In the genomic region with DNA sequence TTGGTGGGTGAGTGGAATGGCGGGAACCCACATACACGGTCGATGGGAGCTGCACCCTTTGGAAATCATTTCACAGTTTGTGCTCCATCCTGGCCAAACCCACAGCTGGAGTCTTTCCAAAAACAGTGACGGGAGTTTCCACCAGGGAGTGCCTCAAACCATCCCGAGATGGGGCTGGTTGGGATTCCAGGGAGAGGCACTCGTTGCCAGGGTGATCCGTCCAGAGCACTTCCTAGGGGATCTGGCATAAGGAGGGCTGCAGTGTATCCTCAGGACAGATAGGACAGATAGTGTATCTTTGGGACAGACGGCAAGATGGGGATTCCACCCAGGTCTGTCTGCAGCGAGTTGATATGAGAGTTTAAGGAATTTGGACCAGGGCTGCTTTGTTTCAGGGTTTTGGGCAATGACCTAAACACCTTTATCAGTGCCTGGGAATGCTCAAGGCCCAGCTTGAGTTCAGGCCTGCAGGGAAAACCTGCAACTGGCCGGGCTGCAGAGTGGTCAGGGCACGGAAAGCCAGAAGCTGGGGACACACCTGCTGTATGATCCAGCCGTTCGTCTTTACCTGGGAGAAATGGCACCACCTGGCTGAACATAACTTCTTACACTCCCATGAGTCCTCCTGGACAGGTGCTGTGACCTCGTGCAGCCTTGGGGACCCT, we compare ENCODE assay signal across 2 cellular contexts.
TF ChIP-seq lines count a peak whose summit lies in the region.

No MANE protein-coding gene starts in this region.

TF ChIP-seq in SK-N-SH, 30 proteins besides CTCF, POLR2A, EP300 and RAD21 (continued from another document):
- TF ChIP-seq PBX3 (IDR thresholded peaks at IDR 0.05) (no peak), RCOR1 (IDR thresholded peaks at IDR 0.05; ENCODE audit: low read length) (no peak), TAF1 (IDR thresholded peaks at IDR 0.05; ENCODE audit: borderline replicate concordance, low read depth, low read length) (no peak), ELF1 (IDR thresholded peaks at IDR 0.05) (no peak)
TF ChIP-seq in SK-N-SH: peak in this region for 0.

TF ChIP-seq in SK-N-SH treated with all-trans-retinoic acid at 6 μM for 48 hours, 23 proteins besides CTCF, POLR2A, EP300 and RAD21 (continued from another document):
- no peak for TF ChIP-seq ZC3H10 (CRISPR knock-in tag; IDR thresholded peaks at IDR 0.05)
- TF ChIP-seq, protein P1, sequence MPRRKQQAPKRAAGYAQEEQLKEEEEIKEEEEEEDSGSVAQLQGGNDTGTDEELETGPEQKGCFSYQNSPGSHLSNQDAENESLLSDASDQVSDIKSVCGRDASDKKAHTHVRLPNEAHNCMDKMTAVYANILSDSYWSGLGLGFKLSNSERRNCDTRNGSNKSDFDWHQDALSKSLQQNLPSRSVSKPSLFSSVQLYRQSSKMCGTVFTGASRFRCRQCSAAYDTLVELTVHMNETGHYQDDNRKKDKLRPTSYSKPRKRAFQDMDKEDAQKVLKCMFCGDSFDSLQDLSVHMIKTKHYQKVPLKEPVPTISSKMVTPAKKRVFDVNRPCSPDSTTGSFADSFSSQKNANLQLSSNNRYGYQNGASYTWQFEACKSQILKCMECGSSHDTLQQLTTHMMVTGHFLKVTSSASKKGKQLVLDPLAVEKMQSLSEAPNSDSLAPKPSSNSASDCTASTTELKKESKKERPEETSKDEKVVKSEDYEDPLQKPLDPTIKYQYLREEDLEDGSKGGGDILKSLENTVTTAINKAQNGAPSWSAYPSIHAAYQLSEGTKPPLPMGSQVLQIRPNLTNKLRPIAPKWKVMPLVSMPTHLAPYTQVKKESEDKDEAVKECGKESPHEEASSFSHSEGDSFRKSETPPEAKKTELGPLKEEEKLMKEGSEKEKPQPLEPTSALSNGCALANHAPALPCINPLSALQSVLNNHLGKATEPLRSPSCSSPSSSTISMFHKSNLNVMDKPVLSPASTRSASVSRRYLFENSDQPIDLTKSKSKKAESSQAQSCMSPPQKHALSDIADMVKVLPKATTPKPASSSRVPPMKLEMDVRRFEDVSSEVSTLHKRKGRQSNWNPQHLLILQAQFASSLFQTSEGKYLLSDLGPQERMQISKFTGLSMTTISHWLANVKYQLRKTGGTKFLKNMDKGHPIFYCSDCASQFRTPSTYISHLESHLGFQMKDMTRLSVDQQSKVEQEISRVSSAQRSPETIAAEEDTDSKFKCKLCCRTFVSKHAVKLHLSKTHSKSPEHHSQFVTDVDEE (CRISPR knock-in tag; IDR thresholded peaks at IDR 0.05): no peak
